Comparison of ENCODE assay signal across 22 cellular contexts in the genomic region with DNA sequence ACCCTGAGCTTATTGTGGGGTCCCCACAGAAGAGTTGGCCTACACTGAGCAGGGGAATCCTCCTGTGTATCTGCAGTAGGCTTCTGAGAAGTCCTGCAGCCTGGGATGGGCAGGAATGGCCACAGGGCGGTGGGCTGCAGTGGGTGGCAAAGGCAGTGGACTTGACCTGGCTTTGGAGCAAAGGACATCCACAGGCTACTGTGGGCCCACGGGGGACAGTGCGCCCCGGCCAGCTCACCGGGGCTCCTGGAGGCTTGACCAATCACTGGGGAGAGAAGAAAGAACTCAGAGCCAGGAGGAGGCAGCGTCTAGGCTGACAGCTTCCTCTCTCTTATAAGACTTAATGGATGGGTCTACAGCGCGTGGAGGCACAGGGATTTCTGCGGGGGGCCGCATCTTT.
DNase-seq lines count a peak whose midpoint lies in the region; ATAC-seq and TF ChIP-seq lines count a peak whose summit lies in the region.
"Had no signal": no experiment of that assay in that cellular context is flagged by ENCODE, and none has a peak within 500 bp of the region (broad histone marks: within the 10 kb centered on the region; RNA-seq: fewer than 3 reads in every experiment).

No MANE protein-coding gene starts in this region.

- H3K27ac Mint-ChIP-seq in stimulated activated naive CD8-positive, alpha-beta T cell treated with anti-CD3 and anti-CD28 coated beads, Interleukin-15, amount 100 ng/mL, for 72 hours: no peak overlapping the region
- H3K27ac Mint-ChIP-seq: CD4-positive, alpha-beta memory T cell; CD4-positive, CD25-positive, alpha-beta regulatory T cell had no signal

- DNase-seq in cardiac septum (ENCODE audit: low spot score) (peak; percentile 51), heart right ventricle (no peak)
- DNase-seq in stimulated activated naive CD8-positive, alpha-beta T cell treated with anti-CD3 and anti-CD28 coated beads, Interleukin-15, amount 100 ng/mL, for 72 hours: no peak
- no peak for DNase-seq in stimulated activated naive CD8-positive, alpha-beta T cell treated with anti-CD3 and anti-CD28 coated beads, Interleukin-15, Interleukin-2, amounts not matched to agents 100 U/mL and 50 U/mL, for 24 hours
- DNase-seq: 8988T; ACHN; BE2C; CD4-positive, alpha-beta memory T cell; CD4-positive, CD25-positive, alpha-beta regulatory T cell; CD8-positive, alpha-beta memory T cell; COR-L47; DMS 273 treated with DMSO at 0.1 percent for 48 hours; DMS153; DMS53; DMS79; DND-41; EL; GDM1 had no signal

- H3K27ac ChIP-seq in heart right ventricle: no peak overlapping the region
- H3K27ac ChIP-seq: BLaER1 had no signal

- intact Hi-C loops in cardiac septum (cut with DNase I) (no loop called here), heart right ventricle (cut with DNase I) (no loop called here)

- 88 to 96% methylated on average over 10 of the region's 10 CpGs for WGBS in heart right ventricle, 2 donors

- H3K4me3 ChIP-seq in heart right ventricle: no peak overlapping the region
- H3K4me3 ChIP-seq: BLaER1, GM12878 had no signal

- ATAC-seq in heart right ventricle: no peak
- ATAC-seq in stimulated activated naive CD8-positive, alpha-beta T cell treated with anti-CD3 and anti-CD28 coated beads, Interleukin-15, amount 100 ng/mL, for 72 hours: peak; percentile 19
- ATAC-seq in stimulated activated naive CD8-positive, alpha-beta T cell treated with anti-CD3 and anti-CD28 coated beads, Interleukin-15, Interleukin-2, amounts not matched to agents 100 U/mL and 50 U/mL, for 24 hours: no peak
- no peak for ATAC-seq in GM18867 (IDR thresholded peaks at IDR 0.05; ENCODE audit: unreplicated experiment)
- ATAC-seq: GM12878 had no signal

- no peak for TF ChIP-seq CTCF in heart right ventricle (IDR thresholded peaks at IDR 0.05)

- no peaks in the 10 kb centered on the region for H3K27me3 Mint-ChIP-seq in stimulated activated naive CD8-positive, alpha-beta T cell treated with anti-CD3 and anti-CD28 coated beads, Interleukin-15, amount 100 ng/mL, for 72 hours

- H3K4me3 Mint-ChIP-seq in stimulated activated naive CD8-positive, alpha-beta T cell treated with anti-CD3 and anti-CD28 coated beads, Interleukin-15, amount 100 ng/mL, for 72 hours: no peak overlapping the region
- H3K4me3 Mint-ChIP-seq: CD14-positive monocyte; CD4-positive, alpha-beta memory T cell; CD4-positive, CD25-positive, alpha-beta regulatory T cell; CD8-positive, alpha-beta memory T cell had no signal

- peaks cover 0 to 6% (median 0%) of the 10 kb centered on the region in 7 donors for H3K27me3 ChIP-seq in heart right ventricle
- H3K27me3 ChIP-seq: BE2C, BLaER1 had no signal

- H3K9me3 Mint-ChIP-seq in stimulated activated naive CD8-positive, alpha-beta T cell treated with anti-CD3 and anti-CD28 coated beads, Interleukin-15, amount 100 ng/mL, for 72 hours: no peaks in the 10 kb centered on the region
- H3K9me3 Mint-ChIP-seq: CD8-positive, alpha-beta memory T cell had no signal

- no peaks in the 10 kb centered on the region for H3K4me1 ChIP-seq in heart right ventricle
- H3K4me1 ChIP-seq: BE2C, BLaER1 had no signal

- H3K4me1 Mint-ChIP-seq in stimulated activated naive CD8-positive, alpha-beta T cell treated with anti-CD3 and anti-CD28 coated beads, Interleukin-15, amount 100 ng/mL, for 72 hours: no peaks in the 10 kb centered on the region
- H3K4me1 Mint-ChIP-seq: CD14-positive monocyte; CD4-positive, alpha-beta memory T cell; CD4-positive, CD25-positive, alpha-beta regulatory T cell; CD8-positive, alpha-beta memory T cell had no signal

- no peaks in the 10 kb centered on the region for H3K9me3 ChIP-seq in heart right ventricle
- H3K9me3 ChIP-seq: BE2C had no signal

- H3K36me3 ChIP-seq in heart right ventricle: no peaks in the 10 kb centered on the region
- H3K36me3 ChIP-seq: BE2C, BLaER1 had no signal
